Comparison of ENCODE assay signal across 9 cellular contexts in genomic region chr21:39346671-39347327, GRCh38. TPM values are rescaled to one million over a fixed set of nuclear protein-coding genes. Genes with fewer than 3 reads are reported as not detected.
DNase-seq lines count a peak whose midpoint lies in the region; ATAC-seq and TF ChIP-seq lines count a peak whose summit lies in the region.
"Had no signal": no experiment of that assay in that cellular context is flagged by ENCODE, and none has a peak within 500 bp of the region (broad histone marks: within the 10 kb centered on the region; RNA-seq: fewer than 3 reads in every experiment).

No MANE protein-coding gene starts in this region.

- no peak for DNase-seq in activated naive CD4-positive, alpha-beta T cell treated with anti-CD3 and anti-CD28 coated beads for 36 hours
- no peak for DNase-seq in activated naive CD4-positive, alpha-beta T cell (lab: John Stamatoyannopoulos, UW)
- DNase-seq in T-helper 17 cell (no peak), foreskin fibroblast (no peak), anterior cingulate cortex (lab: John Stamatoyannopoulos, UW) (no peak), NCI-H526 treated with DMSO at 0.1 percent for 48 hours (lab: John Stamatoyannopoulos, UW) (no peak), gastrocnemius medialis (no peak)
- no peak for DNase-seq in stimulated activated effector memory CD8-positive, alpha-beta T cell treated with anti-CD3 and anti-CD28 coated beads, Interleukin-12 subunit alpha, Interleukin-12 subunit beta, amount 100 ng/mL, for 72 hours (ENCODE audit: low spot score in 2 of 2)
- DNase-seq: DMS53 had no signal

- H3K27ac ChIP-seq in gastrocnemius medialis, result no peak overlapping the region

- no peaks in the 10 kb centered on the region for H3K27me3 Mint-ChIP-seq in activated naive CD4-positive, alpha-beta T cell treated with anti-CD3 and anti-CD28 coated beads for 36 hours (ENCODE audit: low read depth)
- no peaks in the 10 kb centered on the region for H3K27me3 Mint-ChIP-seq in T-helper 17 cell

- no peak for TF ChIP-seq CTCF in foreskin fibroblast (IDR thresholded peaks at IDR 0.05; ENCODE audit: low read depth, low read length)
- no peak for TF ChIP-seq CTCF in gastrocnemius medialis (IDR thresholded peaks at IDR 0.05 in 4 of 5, conservative IDR thresholded peaks at IDR 0.05 in 1 of 5)

- H3K4me3 ChIP-seq in foreskin fibroblast (ENCODE audit: low read depth in 1 of 2, low read length in 2 of 2), result peak overlapping the region; percentile 71 to 85
- no peak overlapping the region for H3K4me3 ChIP-seq in gastrocnemius medialis

- in situ Hi-C loops in gastrocnemius medialis (cut with MboI; ENCODE audit: low sequenced_read_pairs in 4 of 4), result no loop called here

- H3K4me1 Mint-ChIP-seq in activated naive CD4-positive, alpha-beta T cell treated with anti-CD3 and anti-CD28 coated beads for 36 hours (ENCODE audit: low read depth), result peaks cover 33% of the 10 kb centered on the region
- H3K4me1 Mint-ChIP-seq in T-helper 17 cell, result peaks cover 26% of the 10 kb centered on the region
- peaks cover 36% of the 10 kb centered on the region for H3K4me1 Mint-ChIP-seq in stimulated activated effector memory CD8-positive, alpha-beta T cell treated with anti-CD3 and anti-CD28 coated beads, Interleukin-12 subunit alpha, Interleukin-12 subunit beta, amount 100 ng/mL, for 72 hours

- intact Hi-C loops in activated naive CD4-positive, alpha-beta T cell treated with anti-CD3 and anti-CD28 coated beads for 36 hours (cut with micrococcal nuclease), result no loop called here
- intact Hi-C loops in gastrocnemius medialis (cut with DNase I; ENCODE audit: low total_unique reads), result no loop called here

- peaks cover 44% of the 10 kb centered on the region for H3K36me3 Mint-ChIP-seq in activated naive CD4-positive, alpha-beta T cell treated with anti-CD3 and anti-CD28 coated beads for 36 hours (ENCODE audit: low read depth)
- peaks cover 11% of the 10 kb centered on the region for H3K36me3 Mint-ChIP-seq in T-helper 17 cell (ENCODE audit: low read depth)
- peaks cover 76% of the 10 kb centered on the region for H3K36me3 Mint-ChIP-seq in stimulated activated effector memory CD8-positive, alpha-beta T cell treated with anti-CD3 and anti-CD28 coated beads, Interleukin-12 subunit alpha, Interleukin-12 subunit beta, amount 100 ng/mL, for 72 hours

- CTCF ChIA-PET in activated naive CD4-positive, alpha-beta T cell treated with anti-CD3 and anti-CD28 coated beads for 36 hours (lab: Charles Lee), result interaction anchor here (0.6 to 2.1 kb wide), 6 partner anchors 29 to 500 kb away, joined by 3 to 8 read pairs (median 4); no protein-coding TSS in a partner anchor

- no peak for TF ChIP-seq POLR2A in gastrocnemius medialis (IDR thresholded peaks at IDR 0.05)

- H3K9me3 ChIP-seq in T-helper 17 cell (ENCODE audit: control insufficient read depth, low read length, poor library complexity, severe bottlenecking), result no peaks in the 10 kb centered on the region
- no peaks in the 10 kb centered on the region for H3K9me3 ChIP-seq in gastrocnemius medialis

- H3K27me3 ChIP-seq in gastrocnemius medialis, result no peaks in the 10 kb centered on the region

- ATAC-seq in T-helper 17 cell (no peak), gastrocnemius medialis (no peak)
- ATAC-seq in stimulated activated effector memory CD8-positive, alpha-beta T cell treated with anti-CD3 and anti-CD28 coated beads, Interleukin-12 subunit alpha, Interleukin-12 subunit beta, amount 100 ng/mL, for 72 hours, result no peak

- peaks cover 15% of the 10 kb centered on the region in 2 donors for H3K4me1 ChIP-seq in gastrocnemius medialis

- H3K27ac Mint-ChIP-seq in activated naive CD4-positive, alpha-beta T cell treated with anti-CD3 and anti-CD28 coated beads for 36 hours, result peak overlapping the region; percentile 75
- H3K27ac Mint-ChIP-seq in T-helper 17 cell, result peak overlapping the region; percentile 84
- H3K27ac Mint-ChIP-seq in stimulated activated effector memory CD8-positive, alpha-beta T cell treated with anti-CD3 and anti-CD28 coated beads, Interleukin-12 subunit alpha, Interleukin-12 subunit beta, amount 100 ng/mL, for 72 hours, result peak overlapping the region; percentile 88

- H3K9me3 Mint-ChIP-seq in activated naive CD4-positive, alpha-beta T cell treated with anti-CD3 and anti-CD28 coated beads for 36 hours, result no peaks in the 10 kb centered on the region
- no peaks in the 10 kb centered on the region for H3K9me3 Mint-ChIP-seq in stimulated activated effector memory CD8-positive, alpha-beta T cell treated with anti-CD3 and anti-CD28 coated beads, Interleukin-12 subunit alpha, Interleukin-12 subunit beta, amount 100 ng/mL, for 72 hours

- H3K36me3 ChIP-seq in gastrocnemius medialis, result peaks cover 2 to 33% of the 10 kb centered on the region in 2 donors

- H3K4me3 Mint-ChIP-seq in activated naive CD4-positive, alpha-beta T cell treated with anti-CD3 and anti-CD28 coated beads for 36 hours, result peak overlapping the region; percentile 65
- peak overlapping the region; percentile 78 for H3K4me3 Mint-ChIP-seq in T-helper 17 cell
- peak overlapping the region; percentile 92 for H3K4me3 Mint-ChIP-seq in stimulated activated effector memory CD8-positive, alpha-beta T cell treated with anti-CD3 and anti-CD28 coated beads, Interleukin-12 subunit alpha, Interleukin-12 subunit beta, amount 100 ng/mL, for 72 hours

RNA-seq across cellular contexts. Expression of gene HMGN1, which starts 2.1 kb away (rescaled TPM):
- 100 to 1,000 TPM; 527 to 529 TPM for total RNA-seq in activated naive CD4-positive, alpha-beta T cell treated with anti-CD3 and anti-CD28 coated beads for 36 hours
- total RNA-seq in T-helper 17 cell, result 100 to 1,000 TPM; 183 to 231 TPM
- 10 to 100 TPM in 1 of 4 donors, 1 to 10 TPM in 3; 7.6 to 16.2 (median 9.1) TPM for total RNA-seq in gastrocnemius medialis

RNA-seq across cellular contexts. Expression of gene BRWD1, which starts 33.4 kb away (rescaled TPM):
- total RNA-seq in activated naive CD4-positive, alpha-beta T cell treated with anti-CD3 and anti-CD28 coated beads for 36 hours, result 10 to 100 TPM; 23.0 to 24.5 TPM
- total RNA-seq in T-helper 17 cell (10 to 100 TPM; 71.9 to 81.6 TPM), gastrocnemius medialis (10 to 100 TPM; 42.2 to 65.7 (median 50.4) TPM)

Comparison
In these comparisons a context has a peak if more than half of its experiments do, and no peak if none do; other contexts are left out.
1. H3K4me3 ChIP-seq: peak in foreskin fibroblast (2 of 2); none in gastrocnemius medialis (0 of 4).
2. RNA of gene HMGN1, which starts 2.1 kb away (total RNA-seq): 527 to 529 TPM in activated naive CD4-positive, alpha-beta T cell treated with anti-CD3 and anti-CD28 coated beads for 36 hours and 183 to 231 TPM in T-helper 17 cell; 7.6 to 16.2 TPM in gastrocnemius medialis; every median in the first group is over 10 times any median in the second.
3. Peak in every context shown above with its lines, with median percentiles within 50 percentile points of each other: H3K27ac Mint-ChIP-seq and H3K4me3 Mint-ChIP-seq.